Comparison of ENCODE assay signal across 1 cellular context in genomic region chr2:136767030-136767429, GRCh38.
TF ChIP-seq lines count a peak whose summit lies in the region.

No MANE protein-coding gene starts in this region.

TF ChIP-seq in WTC11, 78 proteins besides CTCF, POLR2A, EP300 and RAD21 (continued from another document):
- TF ChIP-seq NFE2L1 (CRISPR knock-in tag; IDR thresholded peaks at IDR 0.05) (no peak), FOXJ3 (CRISPR knock-in tag; IDR thresholded peaks at IDR 0.05; ENCODE audit: borderline replicate concordance) (no peak), E2F4 (CRISPR knock-in tag; IDR thresholded peaks at IDR 0.05; ENCODE audit: borderline replicate concordance, low read depth) (no peak), TEAD1 (CRISPR knock-in tag; IDR thresholded peaks at IDR 0.05) (no peak), MAX (CRISPR knock-in tag; IDR thresholded peaks at IDR 0.05) (no peak), MXD4 (CRISPR knock-in tag; IDR thresholded peaks at IDR 0.05; ENCODE audit: borderline replicate concordance) (no peak), MLX (CRISPR knock-in tag; IDR thresholded peaks at IDR 0.05) (no peak), NR1H2 (CRISPR knock-in tag; IDR thresholded peaks at IDR 0.05) (no peak), OVOL2 (CRISPR knock-in tag; IDR thresholded peaks at IDR 0.05; ENCODE audit: borderline replicate concordance) (no peak), PRDM15 (CRISPR knock-in tag; IDR thresholded peaks at IDR 0.05) (no peak)
